8 cellular contexts compared by ENCODE assay signal in genomic region chr1:8025671-8026144, GRCh38. TPM values are rescaled to one million over a fixed set of nuclear protein-coding genes. Genes with fewer than 3 reads are reported as not detected.
DNase-seq lines count a peak whose midpoint lies in the region; ATAC-seq and TF ChIP-seq lines count a peak whose summit lies in the region.

No MANE protein-coding gene starts in this region.

- TF ChIP-seq POLR2A in breast epithelium (IDR thresholded peaks at IDR 0.05), result no peak

- H3K4me3 ChIP-seq in breast epithelium (peak overlapping the region; percentile 91 to 94 (median 94)), mesodermal cell (ENCODE audit: extremely low read depth, insufficient read depth, low read length, poor library complexity, severe bottlenecking) (peak overlapping the region; percentile 76), aorta (ENCODE audit: low read length in 2 of 2) (peak overlapping the region; percentile 77 to 98)

- no peaks in the 10 kb centered on the region for H3K9me3 Mint-ChIP-seq in T-helper 2 cell treated with Interferon-gamma antibody and Interleukin-4, amounts not matched to agents 5 μg/mL and 100 μg/mL, for 36 hours

- H3K9me3 ChIP-seq in breast epithelium (no peaks in the 10 kb centered on the region), mesodermal cell (ENCODE audit: control insufficient read depth, low read length) (no peaks in the 10 kb centered on the region), aorta (ENCODE audit: control insufficient read depth, low read length) (no peaks in the 10 kb centered on the region)

- H3K27me3 Mint-ChIP-seq in T-helper 2 cell treated with Interferon-gamma antibody and Interleukin-4, amounts not matched to agents 5 μg/mL and 100 μg/mL, for 36 hours (ENCODE audit: low read depth), result peaks cover 61% of the 10 kb centered on the region

- H3K36me3 ChIP-seq in breast epithelium, result no peaks in the 10 kb centered on the region
- peaks cover 38% of the 10 kb centered on the region for H3K36me3 ChIP-seq in mesodermal cell (ENCODE audit: control insufficient read depth, insufficient read depth, low read length)
- no peaks in the 10 kb centered on the region for H3K36me3 ChIP-seq in aorta (ENCODE audit: control insufficient read depth in 1 of 2, insufficient read depth in 2 of 2, low read length in 1 of 2)

- H3K27ac ChIP-seq in breast epithelium (peak overlapping the region; percentile 97 to 98), mesodermal cell (ENCODE audit: low read depth, low read length, severe bottlenecking) (peak overlapping the region; percentile 51), aorta (ENCODE audit: low read depth in 1 of 2, low read length in 2 of 2) (peak overlapping the region; percentile 76 to 91)

- H3K27ac Mint-ChIP-seq in T-helper 2 cell treated with Interferon-gamma antibody and Interleukin-4, amounts not matched to agents 5 μg/mL and 100 μg/mL, for 36 hours, result no peak overlapping the region

- H3K4me1 ChIP-seq in breast epithelium (no peaks in the 10 kb centered on the region), mesodermal cell (ENCODE audit: control insufficient read depth, insufficient read depth, low read length, poor library complexity, severe bottlenecking) (peaks cover 44% of the 10 kb centered on the region), aorta (ENCODE audit: control insufficient read depth in 1 of 2, insufficient read depth in 2 of 2, low read length in 2 of 2) (peaks cover 2 to 5% of the 10 kb centered on the region in 2 donors)

- peaks cover 8% of the 10 kb centered on the region for H3K4me1 Mint-ChIP-seq in T-helper 2 cell treated with Interferon-gamma antibody and Interleukin-4, amounts not matched to agents 5 μg/mL and 100 μg/mL, for 36 hours (ENCODE audit: low read depth)

- ATAC-seq in HG03103 (IDR thresholded peaks at IDR 0.05; ENCODE audit: low read depth, unreplicated experiment) (peak; percentile 30), aorta (ENCODE audit: low FRiP score) (peak; percentile 0)

- DNase-seq in T-helper 2 cell treated with Interferon-gamma antibody and Interleukin-4, amounts not matched to agents 5 μg/mL and 100 μg/mL, for 36 hours (ENCODE audit: low spot score), result no peak
- DNase-seq in T-helper 2 cell (no peak), breast epithelium (ENCODE audit: low spot score in 2 of 2) (no peak), aorta (peak; percentile 59 to 78), NCI-H2227 treated with DMSO at 0.1 percent for 48 hours (lab: John Stamatoyannopoulos, UW) (no peak), kidney tubule cell (ENCODE audit: low spot score) (no peak)

- H3K36me3 Mint-ChIP-seq in T-helper 2 cell treated with Interferon-gamma antibody and Interleukin-4, amounts not matched to agents 5 μg/mL and 100 μg/mL, for 36 hours (ENCODE audit: low read depth), result no peaks in the 10 kb centered on the region

- WGBS in mesodermal cell (ENCODE audit: insufficient coverage in 2 of 2), 2 experiments, result 0% methylated on average over 28 to 38 of the region's 69 CpGs
- WGBS in aorta, 2 donors, result 1% methylated on average over 30 to 69 of the region's 69 CpGs

- TF ChIP-seq CTCF in breast epithelium (IDR thresholded peaks at IDR 0.05), result no peak

- H3K27me3 ChIP-seq in breast epithelium (no peaks in the 10 kb centered on the region), aorta (ENCODE audit: control insufficient read depth in 1 of 2, insufficient read depth in 2 of 2, low read length in 1 of 2) (no peaks in the 10 kb centered on the region)

- intact Hi-C loops in breast epithelium (cut with DNase I; ENCODE audit: low total_unique reads), result no loop called here
- intact Hi-C loops in aorta (cut with DNase I), result loop anchor here (5.0 kb wide), 2 partner anchors 97 to 177 kb away; no protein-coding TSS in a partner anchor

- H3K4me3 Mint-ChIP-seq in T-helper 2 cell treated with Interferon-gamma antibody and Interleukin-4, amounts not matched to agents 5 μg/mL and 100 μg/mL, for 36 hours, result peak overlapping the region; percentile 83

RNA-seq across cellular contexts. Expression of gene ERRFI1, which starts 0.4 kb away (rescaled TPM):
- 100 to 1,000 TPM; 207 to 550 (median 379) TPM for total RNA-seq in breast epithelium
- polyA plus RNA-seq in mesodermal cell (2013, experiment 1 of 2), result 154 TPM
- 155 TPM for polyA plus RNA-seq in mesodermal cell (2013, experiment 2 of 2)
- total RNA-seq in aorta, result 100 to 1,000 TPM; 153 to 258 TPM
- polyA plus RNA-seq in aorta, result 10 to 100 TPM; 33.3 to 87.6 TPM

Comparison
In these comparisons a context has a peak if more than half of its experiments do, and no peak if none do; other contexts are left out.
1. DNase-seq: peak in aorta (2 of 2); none in T-helper 2 cell treated with Interferon-gamma antibody and Interleukin-4, amounts not matched to agents 5 μg/mL and 100 μg/mL, for 36 hours (single experiment), T-helper 2 cell (0 of 5), breast epithelium (0 of 2), NCI-H2227 treated with DMSO at 0.1 percent for 48 hours (single experiment) and kidney tubule cell (single experiment).
2. Peak in every context shown above with its lines, with median percentiles within 50 percentile points of each other: H3K27ac ChIP-seq and H3K4me3 ChIP-seq.